ENCODE assay signal across 11 cellular contexts in genomic region chr5:61245486-61245885, GRCh38.
DNase-seq lines count a peak whose midpoint lies in the region; ATAC-seq, FAIRE-seq and TF ChIP-seq lines count a peak whose summit lies in the region.
"Had no signal": no experiment of that assay in that cellular context is flagged by ENCODE, and none has a peak within 500 bp of the region (broad histone marks: within the 10 kb centered on the region; RNA-seq: fewer than 3 reads in every experiment).

No MANE protein-coding gene starts in this region.

- no peaks in the 10 kb centered on the region for H3K23me2 ChIP-seq in H1 (ENCODE audit: low read depth, low read length)

- CTCF ChIA-PET in H1 (lab: Charles Lee; ENCODE audit: partially characterized antibody): interaction anchor here (1.0 to 1.1 kb wide), 2 partner anchors 9 to 283 kb away, joined by 3 read pairs; no protein-coding TSS in a partner anchor

- H4K20me1 ChIP-seq in GM23248 (ENCODE audit: insufficient read depth) (no peaks in the 10 kb centered on the region), H1 (replicated peaks in 1 of 2; ENCODE audit: control insufficient read depth in 1 of 2, insufficient read depth in 2 of 2, low read length in 2 of 2) (no peaks in the 10 kb centered on the region), osteoblast (ENCODE audit: insufficient read depth, low read length) (no peaks in the 10 kb centered on the region)

- no peak overlapping the region for H2BK5ac ChIP-seq in H1 (ENCODE audit: low read depth, low read length)

- POLR2A ChIA-PET in H1 (lab: Charles Lee; ENCODE audit: partially characterized antibody): no interaction called here

- in situ Hi-C loops in GM23248 (cut with MboI): no loop called here

- H3K79me1 ChIP-seq in H1 (ENCODE audit: low read depth, low read length): no peaks in the 10 kb centered on the region

- no peaks in the 10 kb centered on the region for H3K79me2 ChIP-seq in GM23248 (ENCODE audit: insufficient read depth)
- no peaks in the 10 kb centered on the region for H3K79me2 ChIP-seq in H1 (ENCODE audit: control insufficient read depth in 1 of 2, insufficient read depth in 2 of 2, low read length in 2 of 2)
- no peaks in the 10 kb centered on the region for H3K79me2 ChIP-seq in osteoblast (ENCODE audit: insufficient read depth, low read length)

- no peak overlapping the region for H4K8ac ChIP-seq in H1 (ENCODE audit: extremely low read depth, insufficient read depth, low read length)

- no peak overlapping the region for H4K91ac ChIP-seq in H1 (replicated peaks; ENCODE audit: insufficient read length, low read length)

- H3K14ac ChIP-seq in H1 (ENCODE audit: insufficient read length): no peak overlapping the region

- H3K9me2 ChIP-seq in GM23248 (ENCODE audit: insufficient read depth): no peaks in the 10 kb centered on the region

- no peak overlapping the region for H2BK15ac ChIP-seq in H1 (ENCODE audit: low read length)

- TF ChIP-seq CTCF in H1 (IDR thresholded peaks at IDR 0.05; ENCODE audit: control extremely low read depth in 1 of 3, insufficient read depth in 1 of 3, low read depth in 1 of 3, low read length in 3 of 3) (no peak), osteoblast (IDR thresholded peaks at IDR 0.05; ENCODE audit: extremely low read depth, low read depth, low read length) (no peak)

- no peak overlapping the region for H3K56ac ChIP-seq in H1 (replicated peaks; ENCODE audit: insufficient read length, low read depth, low read length)

- H3K4me2 ChIP-seq in GM23248 (ENCODE audit: unreplicated experiment): no peak overlapping the region
- no peak overlapping the region for H3K4me2 ChIP-seq in H1 (ENCODE audit: insufficient read depth in 1 of 2, low read depth in 2 of 2, low read length in 2 of 2)
- peak overlapping the region; percentile 85 for H3K4me2 ChIP-seq in osteoblast (ENCODE audit: insufficient read depth, low read length)

- no peak overlapping the region for H3K4me3 ChIP-seq in GM23248
- no peak overlapping the region for H3K4me3 ChIP-seq in H1 (ENCODE audit: extremely low read depth in 1 of 4, insufficient read depth in 2 of 4, low read depth in 3 of 4, low read length in 4 of 4)
- peak overlapping the region; percentile 60 for H3K4me3 ChIP-seq in osteoblast (ENCODE audit: insufficient read depth, low read length)

- no peak overlapping the region for H2AFZ ChIP-seq in GM23248
- H2AFZ ChIP-seq in H1 (ENCODE audit: low read length): peak overlapping the region; percentile 82; the same call in 1 of the 2 replicates
- H2AFZ ChIP-seq in osteoblast (ENCODE audit: low read length): peak overlapping the region; percentile 93

- H3K9me3 ChIP-seq in GM23248 (ENCODE audit: low read depth) (no peaks in the 10 kb centered on the region), H1 (ENCODE audit: insufficient read depth in 2 of 2, low read depth in 1 of 2, low read length in 1 of 2) (no peaks in the 10 kb centered on the region), osteoblast (ENCODE audit: low read depth, low read length) (no peaks in the 10 kb centered on the region)

- no peak overlapping the region for H2AK5ac ChIP-seq in H1 (ENCODE audit: low read depth, low read length)

- H3K27ac ChIP-seq in GM23248 (no peak overlapping the region), H1 (ENCODE audit: low read depth, low read length) (no peak overlapping the region), osteoblast (ENCODE audit: low read depth, low read length) (peak overlapping the region; percentile 57)

- H3K36me3 ChIP-seq in GM23248 (ENCODE audit: low read depth): no peaks in the 10 kb centered on the region
- H3K36me3 ChIP-seq in H1 (ENCODE audit: control insufficient read depth in 2 of 4, insufficient read depth in 4 of 4, low read length in 3 of 4): no peaks in the 10 kb centered on the region; a peak in 1 of 8 replicates
- H3K36me3 ChIP-seq in osteoblast (ENCODE audit: insufficient read depth, low read length): no peaks in the 10 kb centered on the region

- no peak for TF ChIP-seq POLR2A in H1 (IDR thresholded peaks at IDR 0.05; ENCODE audit: control extremely low read depth in 1 of 2, low read depth in 2 of 2, low read length in 2 of 2)

- whole genome bisulfite sequencing in GM23248 (ENCODE audit: low coverage in 1 of 2, low lambda C conversion rate in 2 of 2, missing lambda C conversion rate in 2 of 2), 2 experiments: 48 to 51% methylated on average over 4 of the region's 4 CpGs
- 86% methylated on average over 4 of the region's 4 CpGs; no CpG with 5 or more reads in 1 of the 2 experiments for WGBS in H1 (ENCODE audit: extremely low coverage in 1 of 2, insufficient coverage in 1 of 2, insufficient read length in 1 of 2, insufficient replicate concordance in 2 of 2, low coverage in 1 of 2, low lambda C conversion rate in 2 of 2, missing lambda C conversion rate in 1 of 2), 2 experiments

- FAIRE-seq in H1 (lab: Jason Lieb, UNC): no peak

- no peak overlapping the region for H2BK120ac ChIP-seq in H1 (replicated peaks; ENCODE audit: low read depth, low read length)

- TF ChIP-seq EP300 in H1 (IDR thresholded peaks at IDR 0.05; ENCODE audit: borderline replicate concordance in 1 of 2, low read depth in 2 of 2, low read length in 2 of 2): no peak

- H3K27me3 ChIP-seq in GM23248 (replicated peaks; ENCODE audit: insufficient read depth) (no peaks in the 10 kb centered on the region), H1 (replicated peaks in 1 of 4; ENCODE audit: control insufficient read depth in 3 of 4, extremely low read depth in 1 of 4, insufficient read depth in 3 of 4, low read length in 3 of 4) (no peaks in the 10 kb centered on the region), osteoblast (ENCODE audit: insufficient read depth, low read length) (no peaks in the 10 kb centered on the region)

- H3K4me1 ChIP-seq in GM23248 (ENCODE audit: insufficient read depth): no peaks in the 10 kb centered on the region
- H3K4me1 ChIP-seq in H1 (replicated peaks in 1 of 4; ENCODE audit: control insufficient read depth in 3 of 4, insufficient read depth in 4 of 4, low read length in 3 of 4): peaks cover 0 to 3% (median 0%) of the 10 kb centered on the region in 4 experiments; a peak in 2 of 7 replicates
- peaks cover 11% of the 10 kb centered on the region for H3K4me1 ChIP-seq in osteoblast (ENCODE audit: insufficient read depth, low read length)

- no peak overlapping the region for H3K18ac ChIP-seq in H1 (ENCODE audit: extremely low read depth, low read length)

- no peak for TF ChIP-seq RAD21 in H1 (IDR thresholded peaks at IDR 0.05 in 1 of 2, conservative IDR thresholded peaks at IDR 0.05 in 1 of 2; ENCODE audit: low read depth in 2 of 2, low read length in 2 of 2)

- no peak overlapping the region for H3K9ac ChIP-seq in GM23248
- H3K9ac ChIP-seq in H1 (replicated peaks in 1 of 4; ENCODE audit: extremely low read depth in 1 of 4, low read depth in 3 of 4, low read length in 3 of 4): no peak overlapping the region

- H2BK12ac ChIP-seq in H1 (ENCODE audit: low read depth, low read length): no peak overlapping the region

- H3K4ac ChIP-seq in H1 (replicated peaks; ENCODE audit: insufficient read length, low read depth, low read length): no peak overlapping the region

- DNase-seq in GM23248 (peak; percentile 27), NCI-H774 (lab: John Stamatoyannopoulos, UW) (peak; percentile 42), H1 (ENCODE audit: low read depth in 1 of 2, low spot score in 2 of 2) (no peak), osteoblast (ENCODE audit: insufficient read length, low spot score, missing footprints) (peak; percentile 68), AG08396 (ENCODE audit: low spot score) (no peak), hepatic stellate cell (ENCODE audit: low spot score) (no peak), COLO829 (ENCODE audit: low spot score) (no peak)
- DNase-seq: activated CD8-positive, alpha-beta memory T cell treated with anti-CD3 and anti-CD28 coated beads, Interleukin-2, amount 50 U/mL, for 4 hours; KBM-7; T1000 had no signal

- no peak overlapping the region for H2BK20ac ChIP-seq in H1 (ENCODE audit: low read length)

- ATAC-seq in GM18519 (IDR thresholded peaks at IDR 0.05; ENCODE audit: low FRiP score, unreplicated experiment): no peak

- H3F3A ChIP-seq in GM23248 (ENCODE audit: insufficient read depth): no peaks in the 10 kb centered on the region

- H3K23ac ChIP-seq in H1 (ENCODE audit: insufficient read length): no peak overlapping the region

- H4K5ac ChIP-seq in H1 (ENCODE audit: insufficient read length, low read depth, low read length): no peak overlapping the region

TF ChIP-seq in H1, 55 proteins besides CTCF, POLR2A, EP300 and RAD21 (continues in another document):
- TF ChIP-seq HDAC6 (IDR thresholded peaks at IDR 0.05; ENCODE audit: low read depth, low read length) (no peak), RXRA (IDR thresholded peaks at IDR 0.05; ENCODE audit: insufficient read depth, low read depth, low read length) (no peak), GABPA (IDR thresholded peaks at IDR 0.05; ENCODE audit: borderline replicate concordance, insufficient read depth, low read length) (no peak), SP4 (IDR thresholded peaks at IDR 0.05; ENCODE audit: low read length) (no peak), ATF3 (IDR thresholded peaks at IDR 0.05; ENCODE audit: insufficient read depth, low read depth, low read length) (no peak), SRF (IDR thresholded peaks at IDR 0.05; ENCODE audit: low read depth, low read length) (no peak), USF2 (IDR thresholded peaks at IDR 0.05; ENCODE audit: low read length) (no peak), CEBPB (IDR thresholded peaks at IDR 0.05; ENCODE audit: low read depth, low read length) (no peak), TCF12 (IDR thresholded peaks at IDR 0.05; ENCODE audit: low read depth, low read length) (no peak), ASH2L (IDR thresholded peaks at IDR 0.05; ENCODE audit: low read length) (no peak), CREB1 (IDR thresholded peaks at IDR 0.05) (no peak), SIX5 (IDR thresholded peaks at IDR 0.05; ENCODE audit: low read depth, low read length) (no peak), SUZ12 (IDR thresholded peaks at IDR 0.05; ENCODE audit: low read length) (no peak), NANOG (IDR thresholded peaks at IDR 0.05; ENCODE audit: insufficient read depth, low read depth, low read length, poor library complexity, severe bottlenecking) (no peak), CHD2 (IDR thresholded peaks at IDR 0.05; ENCODE audit: low read length) (no peak)

Comparison
In these comparisons a context has a peak if more than half of its experiments do, and no peak if none do; other contexts are left out.
1. DNase-seq: peak in GM23248 (single experiment), NCI-H774 (single experiment) and osteoblast (single experiment); none in H1 (0 of 2), AG08396 (single experiment), hepatic stellate cell (single experiment) and COLO829 (single experiment).